Comparison of ENCODE assay signal across 1 cellular context in genomic region chr19:29587059-29587458, GRCh38.
TF ChIP-seq lines count a peak whose summit lies in the region.

No MANE protein-coding gene starts in this region.

TF ChIP-seq in SK-N-SH treated with all-trans-retinoic acid at 6 μM for 48 hours, 23 proteins besides CTCF, POLR2A, EP300 and RAD21 (continued from another document):
- TF ChIP-seq PPARA (CRISPR knock-in tag; IDR thresholded peaks at IDR 0.05; ENCODE audit: borderline replicate concordance): no peak
- TF ChIP-seq, protein P1, sequence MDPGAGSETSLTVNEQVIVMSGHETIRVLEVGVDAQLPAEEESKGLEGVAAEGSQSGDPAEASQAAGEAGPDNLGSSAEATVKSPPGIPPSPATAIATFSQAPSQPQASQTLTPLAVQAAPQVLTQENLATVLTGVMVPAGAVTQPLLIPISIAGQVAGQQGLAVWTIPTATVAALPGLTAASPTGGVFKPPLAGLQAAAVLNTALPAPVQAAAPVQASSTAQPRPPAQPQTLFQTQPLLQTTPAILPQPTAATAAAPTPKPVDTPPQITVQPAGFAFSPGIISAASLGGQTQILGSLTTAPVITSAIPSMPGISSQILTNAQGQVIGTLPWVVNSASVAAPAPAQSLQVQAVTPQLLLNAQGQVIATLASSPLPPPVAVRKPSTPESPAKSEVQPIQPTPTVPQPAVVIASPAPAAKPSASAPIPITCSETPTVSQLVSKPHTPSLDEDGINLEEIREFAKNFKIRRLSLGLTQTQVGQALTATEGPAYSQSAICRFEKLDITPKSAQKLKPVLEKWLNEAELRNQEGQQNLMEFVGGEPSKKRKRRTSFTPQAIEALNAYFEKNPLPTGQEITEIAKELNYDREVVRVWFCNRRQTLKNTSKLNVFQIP (CRISPR knock-in tag; IDR thresholded peaks at IDR 0.05; ENCODE audit: borderline replicate concordance, low read depth): no peak
